ENCODE assay signal across 1 cellular context in the genomic region with DNA sequence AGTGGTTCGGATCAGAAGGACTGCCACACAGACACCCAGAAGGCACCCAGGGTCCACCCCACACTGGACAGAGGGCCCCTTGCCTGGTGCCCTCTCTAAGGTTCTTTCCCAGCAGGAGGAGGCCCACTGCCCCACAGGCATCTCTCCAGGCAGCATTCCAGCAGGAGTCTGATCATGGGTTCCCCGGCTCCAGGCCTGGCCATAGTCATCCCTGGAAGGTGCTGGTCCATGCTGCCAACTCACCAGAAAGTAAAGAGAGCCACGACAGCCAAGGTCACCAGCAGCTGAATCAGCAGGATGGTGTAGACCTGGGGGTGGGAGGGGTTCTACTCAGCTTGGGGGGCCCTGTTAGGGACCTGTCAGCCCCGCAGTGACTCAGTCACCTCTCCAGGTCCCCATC.
TF ChIP-seq lines count a peak whose summit lies in the region.

No MANE protein-coding gene starts in this region.

TF ChIP-seq in HepG2, 621 proteins besides CTCF, POLR2A, EP300 and RAD21:
- TF ChIP-seq WIZ (CRISPR knock-in tag; IDR thresholded peaks at IDR 0.05) (no peak), FOXP1 (IDR thresholded peaks at IDR 0.05) (no peak), FOXP1 (CRISPR knock-in tag; IDR thresholded peaks at IDR 0.05) (no peak), NFE2L2 (IDR thresholded peaks at IDR 0.05; ENCODE audit: low read length) (no peak), NCOR1 (IDR thresholded peaks at IDR 0.05; ENCODE audit: borderline replicate concordance, low read length) (no peak), SNAI1 (CRISPR knock-in tag; IDR thresholded peaks at IDR 0.05; ENCODE audit: borderline replicate concordance) (no peak), SRSF9 (IDR thresholded peaks at IDR 0.05; ENCODE audit: borderline replicate concordance, insufficient read depth, low read depth, low read length, poor library complexity, severe bottlenecking) (no peak), ZNF879 (CRISPR knock-in tag; IDR thresholded peaks at IDR 0.05) (no peak)
- TF ChIP-seq, protein P1, sequence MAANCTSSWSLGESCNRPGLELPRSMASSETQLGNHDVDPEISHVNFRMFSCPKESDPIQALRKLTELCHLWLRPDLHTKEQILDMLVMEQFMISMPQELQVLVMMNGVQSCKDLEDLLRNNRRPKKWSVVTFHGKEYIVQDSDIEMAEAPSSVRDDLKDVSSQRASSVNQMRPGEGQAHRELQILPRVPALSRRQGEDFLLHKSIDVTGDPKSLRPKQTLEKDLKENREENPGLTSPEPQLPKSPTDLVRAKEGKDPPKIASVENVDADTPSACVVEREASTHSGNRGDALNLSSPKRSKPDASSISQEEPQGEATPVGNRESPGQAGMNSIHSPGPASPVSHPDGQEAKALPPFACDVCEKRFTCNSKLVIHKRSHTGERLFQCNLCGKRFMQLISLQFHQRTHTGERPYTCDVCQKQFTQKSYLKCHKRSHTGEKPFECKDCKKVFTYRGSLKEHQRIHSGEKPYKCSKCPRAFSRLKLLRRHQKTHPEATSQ (CRISPR knock-in tag; IDR thresholded peaks at IDR 0.05; ENCODE audit: borderline replicate concordance): no peak
- TF ChIP-seq, protein P2, sequence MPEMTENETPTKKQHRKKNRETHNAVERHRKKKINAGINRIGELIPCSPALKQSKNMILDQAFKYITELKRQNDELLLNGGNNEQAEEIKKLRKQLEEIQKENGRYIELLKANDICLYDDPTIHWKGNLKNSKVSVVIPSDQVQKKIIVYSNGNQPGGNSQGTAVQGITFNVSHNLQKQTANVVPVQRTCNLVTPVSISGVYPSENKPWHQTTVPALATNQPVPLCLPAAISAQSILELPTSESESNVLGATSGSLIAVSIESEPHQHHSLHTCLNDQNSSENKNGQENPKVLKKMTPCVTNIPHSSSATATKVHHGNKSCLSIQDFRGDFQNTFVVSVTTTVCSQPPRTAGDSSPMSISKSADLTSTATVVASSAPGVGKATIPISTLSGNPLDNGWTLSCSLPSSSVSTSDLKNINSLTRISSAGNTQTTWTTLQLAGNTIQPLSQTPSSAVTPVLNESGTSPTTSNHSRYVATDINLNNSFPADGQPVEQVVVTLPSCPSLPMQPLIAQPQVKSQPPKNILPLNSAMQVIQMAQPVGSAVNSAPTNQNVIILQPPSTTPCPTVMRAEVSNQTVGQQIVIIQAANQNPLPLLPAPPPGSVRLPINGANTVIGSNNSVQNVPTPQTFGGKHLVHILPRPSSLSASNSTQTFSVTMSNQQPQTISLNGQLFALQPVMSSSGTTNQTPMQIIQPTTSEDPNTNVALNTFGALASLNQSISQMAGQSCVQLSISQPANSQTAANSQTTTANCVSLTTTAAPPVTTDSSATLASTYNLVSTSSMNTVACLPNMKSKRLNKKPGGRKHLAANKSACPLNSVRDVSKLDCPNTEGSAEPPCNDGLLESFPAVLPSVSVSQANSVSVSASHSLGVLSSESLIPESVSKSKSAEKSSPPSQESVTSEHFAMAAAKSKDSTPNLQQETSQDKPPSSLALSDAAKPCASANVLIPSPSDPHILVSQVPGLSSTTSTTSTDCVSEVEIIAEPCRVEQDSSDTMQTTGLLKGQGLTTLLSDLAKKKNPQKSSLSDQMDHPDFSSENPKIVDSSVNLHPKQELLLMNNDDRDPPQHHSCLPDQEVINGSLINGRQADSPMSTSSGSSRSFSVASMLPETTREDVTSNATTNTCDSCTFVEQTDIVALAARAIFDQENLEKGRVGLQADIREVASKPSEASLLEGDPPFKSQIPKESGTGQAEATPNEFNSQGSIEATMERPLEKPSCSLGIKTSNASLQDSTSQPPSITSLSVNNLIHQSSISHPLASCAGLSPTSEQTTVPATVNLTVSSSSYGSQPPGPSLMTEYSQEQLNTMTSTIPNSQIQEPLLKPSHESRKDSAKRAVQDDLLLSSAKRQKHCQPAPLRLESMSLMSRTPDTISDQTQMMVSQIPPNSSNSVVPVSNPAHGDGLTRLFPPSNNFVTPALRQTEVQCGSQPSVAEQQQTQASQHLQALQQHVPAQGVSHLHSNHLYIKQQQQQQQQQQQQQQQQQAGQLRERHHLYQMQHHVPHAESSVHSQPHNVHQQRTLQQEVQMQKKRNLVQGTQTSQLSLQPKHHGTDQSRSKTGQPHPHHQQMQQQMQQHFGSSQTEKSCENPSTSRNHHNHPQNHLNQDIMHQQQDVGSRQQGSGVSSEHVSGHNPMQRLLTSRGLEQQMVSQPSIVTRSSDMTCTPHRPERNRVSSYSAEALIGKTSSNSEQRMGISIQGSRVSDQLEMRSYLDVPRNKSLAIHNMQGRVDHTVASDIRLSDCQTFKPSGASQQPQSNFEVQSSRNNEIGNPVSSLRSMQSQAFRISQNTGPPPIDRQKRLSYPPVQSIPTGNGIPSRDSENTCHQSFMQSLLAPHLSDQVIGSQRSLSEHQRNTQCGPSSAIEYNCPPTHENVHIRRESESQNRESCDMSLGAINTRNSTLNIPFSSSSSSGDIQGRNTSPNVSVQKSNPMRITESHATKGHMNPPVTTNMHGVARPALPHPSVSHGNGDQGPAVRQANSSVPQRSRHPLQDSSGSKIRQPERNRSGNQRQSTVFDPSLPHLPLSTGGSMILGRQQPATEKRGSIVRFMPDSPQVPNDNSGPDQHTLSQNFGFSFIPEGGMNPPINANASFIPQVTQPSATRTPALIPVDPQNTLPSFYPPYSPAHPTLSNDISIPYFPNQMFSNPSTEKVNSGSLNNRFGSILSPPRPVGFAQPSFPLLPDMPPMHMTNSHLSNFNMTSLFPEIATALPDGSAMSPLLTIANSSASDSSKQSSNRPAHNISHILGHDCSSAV (CRISPR knock-in tag; IDR thresholded peaks at IDR 0.05; ENCODE audit: borderline replicate concordance): no peak
